Comparison of ENCODE assay signal across 1 cellular context in genomic region chr20:57260065-57260958, GRCh38.
TF ChIP-seq lines count a peak whose summit lies in the region.

No MANE protein-coding gene starts in this region.

TF ChIP-seq in H1, 55 proteins besides CTCF, POLR2A, EP300 and RAD21:
- TF ChIP-seq TEAD4 (IDR thresholded peaks at IDR 0.05; ENCODE audit: low read depth, low read length) (no peak), NANOG (IDR thresholded peaks at IDR 0.05; ENCODE audit: insufficient read depth, low read depth, low read length, poor library complexity, severe bottlenecking) (no peak), ZNF274 (IDR thresholded peaks at IDR 0.05; ENCODE audit: borderline replicate concordance, extremely low read depth, low read length) (no peak), SIRT6 (IDR thresholded peaks at IDR 0.05; ENCODE audit: low read length) (no peak), KDM5A (IDR thresholded peaks at IDR 0.05; ENCODE audit: low read length) (no peak)
